ENCODE assay signal across 16 cellular contexts in genomic region chr16:10813123-10813455, GRCh38. TPM values are rescaled to one million over a fixed set of nuclear protein-coding genes. Genes with fewer than 3 reads are reported as not detected.
"Had no signal": no experiment of that assay in that cellular context is flagged by ENCODE, and none has a peak within 500 bp of the region (broad histone marks: within the 10 kb centered on the region; RNA-seq: fewer than 3 reads in every experiment).

No MANE protein-coding gene starts in this region.

- H3K36me3 ChIP-seq: brain microvascular endothelial cell, upper lobe of left lung had no signal

- H3K4me3 Mint-ChIP-seq: activated CD8-positive, alpha-beta T cell treated with anti-CD3 and anti-CD28 coated beads for 36 hours; endodermal cell had no signal

- H3K27ac ChIP-seq: brain microvascular endothelial cell, upper lobe of left lung, VCaP had no signal

- H3K27ac Mint-ChIP-seq: endodermal cell had no signal

- DNase-seq: activated CD4-positive, alpha-beta T cell treated with anti-CD3 and anti-CD28 coated beads for 4 hours; activated effector memory CD4-positive, alpha-beta T cell treated with anti-CD3 and anti-CD28 coated beads, Interleukin-2, amount 50 U/mL, for 16 hours; brain microvascular endothelial cell; cerebellar nuclear complex; dermis blood vessel endothelial cell; endodermal cell; erythroblast; hippocampal formation; right cardiac atrium; stimulated activated naive CD4-positive, alpha-beta T cell; upper lobe of left lung had no signal

- ATAC-seq: right cardiac atrium had no signal

- H3K27me3 ChIP-seq: upper lobe of left lung had no signal

- H3K9me3 Mint-ChIP-seq: activated CD8-positive, alpha-beta T cell treated with anti-CD3 and anti-CD28 coated beads for 36 hours; activated naive CD4-positive, alpha-beta T cell treated with anti-CD3 and anti-CD28 coated beads, Interleukin-2, amount 50 U/mL, for 72 hours; endodermal cell had no signal

- H3K36me3 Mint-ChIP-seq: activated naive CD4-positive, alpha-beta T cell treated with anti-CD3 and anti-CD28 coated beads, Interleukin-2, amount 50 U/mL, for 72 hours had no signal

- H3K4me3 ChIP-seq: smooth muscle cell, upper lobe of left lung had no signal

- H3K9me3 ChIP-seq: upper lobe of left lung had no signal

- H3K4me2 ChIP-seq: smooth muscle cell had no signal

RNA-seq across cellular contexts. Expression of gene TVP23A, which starts 5.5 kb away (rescaled TPM):
- total RNA-seq: activated CD8-positive, alpha-beta T cell treated with anti-CD3 and anti-CD28 coated beads for 36 hours; activated naive CD4-positive, alpha-beta T cell treated with anti-CD3 and anti-CD28 coated beads, Interleukin-2, amount 50 U/mL, for 72 hours; dermis blood vessel endothelial cell; myocyte had no signal
